1 cellular context compared by ENCODE assay signal in genomic region chr11:117191680-117192400, GRCh38.
TF ChIP-seq lines count a peak whose summit lies in the region.

No MANE protein-coding gene starts in this region.

TF ChIP-seq in H1, 55 proteins besides CTCF, POLR2A, EP300 and RAD21:
- no peak for TF ChIP-seq MAFK (IDR thresholded peaks at IDR 0.05; ENCODE audit: low read depth, low read length)
- TF ChIP-seq SRF (IDR thresholded peaks at IDR 0.05; ENCODE audit: low read depth, low read length) = no peak
- no peak for TF ChIP-seq SP4 (IDR thresholded peaks at IDR 0.05; ENCODE audit: low read length)
